Comparison of ENCODE assay signal across 22 cellular contexts in the genomic region with DNA sequence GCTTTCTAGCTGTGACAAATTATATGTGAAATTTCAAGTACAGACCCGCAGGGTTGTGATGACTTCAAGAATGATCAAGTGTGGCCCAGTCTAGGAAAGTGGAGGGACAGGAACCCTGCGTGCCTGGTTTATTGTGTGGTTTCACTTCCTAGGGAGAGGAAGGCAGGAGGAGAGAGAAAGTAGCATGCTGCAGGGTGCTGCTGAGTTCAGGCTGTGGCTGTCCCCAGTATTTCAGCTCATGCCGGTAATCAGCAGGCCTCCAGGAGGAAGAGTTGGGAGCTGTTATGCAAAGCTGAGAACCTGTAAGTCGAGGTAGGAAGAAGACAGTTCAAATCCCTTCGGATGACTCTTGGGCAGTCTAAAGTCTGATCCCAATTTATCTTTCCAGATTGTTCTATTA.
DNase-seq lines count a peak whose midpoint lies in the region; ATAC-seq and TF ChIP-seq lines count a peak whose summit lies in the region.
"Had no signal": no experiment of that assay in that cellular context is flagged by ENCODE, and none has a peak within 500 bp of the region (broad histone marks: within the 10 kb centered on the region; RNA-seq: fewer than 3 reads in every experiment).

No MANE protein-coding gene starts in this region.

- H3K79me2 ChIP-seq in neural progenitor cell (ENCODE audit: low read depth) = peaks cover 100% of the 10 kb centered on the region

- ATAC-seq in Panc1 = no peak
- ATAC-seq in foreskin keratinocyte = peak; percentile 56
- ATAC-seq in HG02798 (IDR thresholded peaks at IDR 0.05; ENCODE audit: poor library complexity, unreplicated experiment) = no peak
- ATAC-seq: activated CD8-positive, alpha-beta T cell treated with anti-CD3 and anti-CD28 coated beads for 36 hours; stimulated activated effector memory CD8-positive, alpha-beta T cell treated with anti-CD3 and anti-CD28 coated beads, Interleukin-12 subunit alpha, Interleukin-12 subunit beta, amount 100 ng/mL, for 72 hours had no signal

- H3K36me3 Mint-ChIP-seq in neural progenitor cell = peaks cover 2% of the 10 kb centered on the region
- H3K36me3 Mint-ChIP-seq: CD4-positive, CD25-positive, alpha-beta regulatory T cell; immature natural killer cell; naive B cell; stimulated activated effector memory CD8-positive, alpha-beta T cell treated with anti-CD3 and anti-CD28 coated beads, Interleukin-12 subunit alpha, Interleukin-12 subunit beta, amount 100 ng/mL, for 72 hours had no signal

- no peak for TF ChIP-seq CTCF in Panc1 (IDR thresholded peaks at IDR 0.05)
- no peak for TF ChIP-seq CTCF in foreskin keratinocyte (conservative IDR thresholded peaks at IDR 0.05)
- no peak for TF ChIP-seq CTCF in neural progenitor cell (IDR thresholded peaks at IDR 0.05)

- in situ Hi-C loops in Panc1 (cut with HindIII; ENCODE audit: low pct_unique_long_range_greater_than_20kb, low sequenced_read_pairs) = no loop called here

- no peaks in the 10 kb centered on the region for H3K9me3 ChIP-seq in Panc1 (ENCODE audit: control insufficient read depth, insufficient read depth, low read depth, low read length)
- no peaks in the 10 kb centered on the region for H3K9me3 ChIP-seq in neural progenitor cell (ENCODE audit: low read depth)

- H3K27ac Mint-ChIP-seq in neural progenitor cell = no peak overlapping the region
- H3K27ac Mint-ChIP-seq: activated B cell treated with CpG ODN at 0.5 μM for 24 hours; activated CD8-positive, alpha-beta T cell treated with anti-CD3 and anti-CD28 coated beads for 36 hours; CD4-positive, CD25-positive, alpha-beta regulatory T cell; immature natural killer cell; stimulated activated effector memory CD8-positive, alpha-beta T cell treated with anti-CD3 and anti-CD28 coated beads, Interleukin-12 subunit alpha, Interleukin-12 subunit beta, amount 100 ng/mL, for 72 hours had no signal

- H3K4me3 Mint-ChIP-seq in neural progenitor cell = no peak overlapping the region
- H3K4me3 Mint-ChIP-seq: activated B cell treated with CpG ODN at 0.5 μM for 24 hours; activated CD8-positive, alpha-beta T cell treated with anti-CD3 and anti-CD28 coated beads for 36 hours; CD4-positive, CD25-positive, alpha-beta regulatory T cell; immature natural killer cell; stimulated activated effector memory CD8-positive, alpha-beta T cell treated with anti-CD3 and anti-CD28 coated beads, Interleukin-12 subunit alpha, Interleukin-12 subunit beta, amount 100 ng/mL, for 72 hours had no signal

- H3K9ac ChIP-seq in neural progenitor cell = no peak overlapping the region
- H3K9ac ChIP-seq: KMS-11 had no signal

- POLR2A ChIA-PET in Panc1 (lab: Charles Lee) = no interaction called here

- H3K27me3 ChIP-seq in Panc1 (ENCODE audit: control insufficient read depth, insufficient read depth, low read length) (no peaks in the 10 kb centered on the region), foreskin keratinocyte (no peaks in the 10 kb centered on the region), neural progenitor cell (no peaks in the 10 kb centered on the region)

- peaks cover 3% of the 10 kb centered on the region for H3F3A ChIP-seq in neural progenitor cell (ENCODE audit: low read depth)

- peaks cover 26% of the 10 kb centered on the region for H3K4me1 Mint-ChIP-seq in neural progenitor cell
- H3K4me1 Mint-ChIP-seq: activated B cell treated with CpG ODN at 0.5 μM for 24 hours; CD4-positive, CD25-positive, alpha-beta regulatory T cell; immature natural killer cell; stimulated activated effector memory CD8-positive, alpha-beta T cell treated with anti-CD3 and anti-CD28 coated beads, Interleukin-12 subunit alpha, Interleukin-12 subunit beta, amount 100 ng/mL, for 72 hours had no signal

- H3K36me3 ChIP-seq in Panc1 (ENCODE audit: control insufficient read depth, insufficient read depth, low read length) (no peaks in the 10 kb centered on the region), neural progenitor cell (no peaks in the 10 kb centered on the region)

- H2AFZ ChIP-seq in neural progenitor cell (replicated peaks) = no peak overlapping the region
- H2AFZ ChIP-seq: PC-9 had no signal

- H3K4me1 ChIP-seq in Panc1 (ENCODE audit: control insufficient read depth, insufficient read depth, low read length) = peaks cover 23% of the 10 kb centered on the region
- no peaks in the 10 kb centered on the region for H3K4me1 ChIP-seq in foreskin keratinocyte
- H3K4me1 ChIP-seq in neural progenitor cell = peaks cover 30% of the 10 kb centered on the region

- H4K20me1 ChIP-seq in neural progenitor cell (ENCODE audit: low read depth) = peaks cover 46% of the 10 kb centered on the region

- peak overlapping the region; percentile 54; the same call in 1 of the 2 replicates for H3K27ac ChIP-seq in Panc1 (ENCODE audit: low read length)
- H3K27ac ChIP-seq in foreskin keratinocyte = no peak overlapping the region
- no peak overlapping the region for H3K27ac ChIP-seq in neural progenitor cell
- H3K27ac ChIP-seq: KMS-11, PC-9 had no signal

- H3K27me3 Mint-ChIP-seq in neural progenitor cell (ENCODE audit: insufficient read depth, low read depth) = peaks cover 5% of the 10 kb centered on the region
- H3K27me3 Mint-ChIP-seq: activated CD8-positive, alpha-beta T cell treated with anti-CD3 and anti-CD28 coated beads for 36 hours; CD4-positive, CD25-positive, alpha-beta regulatory T cell had no signal

- no TSS peak for BruUV-seq in Panc1 (replicated peaks; lab: Mats Ljungman, UMichigan)

- no peak overlapping the region for H3K4me3 ChIP-seq in Panc1 (ENCODE audit: low read depth in 2 of 2, low read length in 2 of 2)
- H3K4me3 ChIP-seq in neural progenitor cell = no peak overlapping the region
- H3K4me3 ChIP-seq: PC-9 had no signal

- DNase-seq in Daoy (ENCODE audit: low read depth) = peak; percentile 34
- DNase-seq in Panc1 (ENCODE audit: low read depth, low spot score) = no peak
- peak; percentile 16 to 33 for DNase-seq in foreskin keratinocyte
- DNase-seq in neural progenitor cell (ENCODE audit: low spot score) = no peak
- DNase-seq in putamen (ENCODE audit: low spot score) = no peak
- no peak for DNase-seq in C1 segment of cervical spinal cord (lab: John Stamatoyannopoulos, UW)
- no peak for DNase-seq in HuH-7 (ENCODE audit: low spot score)
- DNase-seq: activated B cell treated with CpG ODN at 0.5 μM for 24 hours; activated CD8-positive, alpha-beta T cell treated with anti-CD3 and anti-CD28 coated beads for 36 hours; activated naive CD4-positive, alpha-beta T cell treated with Interleukin-2 at 50 U/mL for 16 hours; activated T-cell treated with anti-CD3 and anti-CD28 coated beads, Interleukin-2, amount 50 U/mL, for 1 hour; anterior cingulate cortex; CD4-positive, CD25-positive, alpha-beta regulatory T cell; effector memory CD4-positive, alpha-beta T cell; immature natural killer cell; MV-4-11; naive B cell; NCI-H1694; PC-9 had no signal

- CTCF ChIA-PET in Panc1 (lab: Charles Lee) = no interaction called here

- no peaks in the 10 kb centered on the region for H3K9me3 Mint-ChIP-seq in neural progenitor cell
- H3K9me3 Mint-ChIP-seq: activated B cell treated with CpG ODN at 0.5 μM for 24 hours; activated CD8-positive, alpha-beta T cell treated with anti-CD3 and anti-CD28 coated beads for 36 hours; stimulated activated effector memory CD8-positive, alpha-beta T cell treated with anti-CD3 and anti-CD28 coated beads, Interleukin-12 subunit alpha, Interleukin-12 subunit beta, amount 100 ng/mL, for 72 hours had no signal

- intact Hi-C loops in Panc1 (cut with micrococcal nuclease; ENCODE audit: unreplicated experiment) = loop anchor here (10.0 kb wide), 1 partner anchor 139 kb away; a partner anchor contains a TSS

- peak overlapping the region; percentile 34 for H3K4me2 ChIP-seq in neural progenitor cell
- H3K4me2 ChIP-seq: KMS-11, PC-9 had no signal

Comparison
In these comparisons a context has a peak if more than half of its experiments do, and no peak if none do; other contexts are left out.
1. DNase-seq: peak in Daoy (single experiment) and foreskin keratinocyte (2 of 2); none in Panc1 (single experiment), neural progenitor cell (single experiment), putamen (single experiment), C1 segment of cervical spinal cord (0 of 14) and HuH-7 (single experiment).